ENCODE assay signal across 1 cellular context in the genomic region with DNA sequence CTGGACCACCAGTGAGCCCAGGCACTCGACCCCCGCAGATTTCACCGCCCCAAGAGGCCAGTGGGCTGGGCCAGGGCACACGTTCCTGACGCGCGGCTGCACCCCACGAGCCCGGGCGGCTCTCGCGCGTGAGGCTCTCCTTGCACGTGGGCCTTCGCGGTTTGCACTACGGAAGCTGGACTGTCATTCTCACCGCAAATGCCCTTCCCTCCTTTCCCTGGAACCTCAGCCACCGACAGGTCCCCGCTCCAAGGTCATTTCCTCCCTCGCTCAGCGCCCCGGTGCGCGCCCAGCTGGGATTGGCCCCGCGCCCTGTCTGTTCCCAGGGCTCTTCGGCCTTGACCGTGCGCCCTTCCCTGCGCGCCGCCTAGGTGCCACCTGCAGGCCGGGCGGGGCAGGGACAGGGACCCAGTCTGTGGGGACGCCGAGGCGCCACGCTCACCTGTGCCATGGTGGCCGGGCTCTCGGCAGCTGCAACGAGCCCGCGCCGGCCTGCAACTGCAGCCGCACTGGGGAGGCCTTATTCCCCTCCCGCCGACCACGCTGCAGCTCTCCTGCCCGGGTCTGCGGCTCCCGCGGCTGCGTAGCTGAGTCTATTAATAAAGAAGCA.
TF ChIP-seq lines count a peak whose summit lies in the region.

No MANE protein-coding gene starts in this region.

TF ChIP-seq in HepG2, 621 proteins besides CTCF, POLR2A, EP300 and RAD21 (continued from another document and continues in another):
- TF ChIP-seq ZSCAN21 (CRISPR knock-in tag; IDR thresholded peaks at IDR 0.05; ENCODE audit: borderline replicate concordance) (peak; percentile 93; the same call in 1 of the 2 replicates), ZNF564 (CRISPR knock-in tag; IDR thresholded peaks at IDR 0.05) (peak; percentile 74; the same call in 1 of the 2 replicates), ZNF749 (CRISPR knock-in tag; IDR thresholded peaks at IDR 0.05; ENCODE audit: borderline replicate concordance) (peak; percentile 91), EED (CRISPR knock-in tag; IDR thresholded peaks at IDR 0.05) (no peak), PITX1 (CRISPR knock-in tag; IDR thresholded peaks at IDR 0.05) (peak; percentile 84), ZNF383 (CRISPR knock-in tag; IDR thresholded peaks at IDR 0.05; ENCODE audit: borderline replicate concordance) (no peak), NFKB2 (CRISPR knock-in tag; IDR thresholded peaks at IDR 0.05; ENCODE audit: borderline replicate concordance) (peak; percentile 60; the same call in 1 of the 2 replicates), EEA1 (CRISPR knock-in tag; IDR thresholded peaks at IDR 0.05; ENCODE audit: borderline replicate concordance) (peak; percentile 42; the same call in 1 of the 2 replicates), STAG1 (CRISPR knock-in tag; IDR thresholded peaks at IDR 0.05) (peak; percentile 61), RBAK (CRISPR knock-in tag; IDR thresholded peaks at IDR 0.05) (no peak), MAZ (IDR thresholded peaks at IDR 0.05; ENCODE audit: borderline replicate concordance, low read depth, low read length) (no peak; the same call in 1 of the 2 replicates), MAZ (CRISPR knock-in tag; IDR thresholded peaks at IDR 0.05; ENCODE audit: low read depth) (peak; percentile 83), HDAC2 (CRISPR knock-in tag; IDR thresholded peaks at IDR 0.05) (peak; percentile 76), ZSCAN31 (CRISPR knock-in tag; IDR thresholded peaks at IDR 0.05; ENCODE audit: low read depth) (no peak), ZNF687 (CRISPR knock-in tag; IDR thresholded peaks at IDR 0.05) (peak; percentile 95), ZNF550 (CRISPR knock-in tag; IDR thresholded peaks at IDR 0.05; ENCODE audit: borderline replicate concordance) (no peak; the same call in 1 of the 2 replicates), MAFF (IDR thresholded peaks at IDR 0.05; ENCODE audit: low read depth, low read length) (no peak), MIER3 (CRISPR knock-in tag; IDR thresholded peaks at IDR 0.05; ENCODE audit: borderline replicate concordance) (peak; percentile 73; the same call in 1 of the 2 replicates), RBFOX2 (IDR thresholded peaks at IDR 0.05; ENCODE audit: low read depth, low read length) (peak; percentile 73), SP1 (IDR thresholded peaks at IDR 0.05) (no peak), SP1 (CRISPR knock-in tag; IDR thresholded peaks at IDR 0.05) (peak; percentile 59), ZNF24 (IDR thresholded peaks at IDR 0.05) (peak; percentile 76; the same call in 1 of the 2 replicates), FOXO4 (CRISPR knock-in tag; conservative IDR thresholded peaks at IDR 0.05) (no peak), ZNF850 (CRISPR knock-in tag; conservative IDR thresholded peaks at IDR 0.05) (0 out of 2 replicates have a peak, but pooled peaks have one; percentile 40), FOSL1 (CRISPR knock-in tag; IDR thresholded peaks at IDR 0.05; ENCODE audit: borderline replicate concordance) (no peak), TARDBP (CRISPR knock-in tag; IDR thresholded peaks at IDR 0.05) (peak; percentile 92)
- TF ChIP-seq, protein P1, sequence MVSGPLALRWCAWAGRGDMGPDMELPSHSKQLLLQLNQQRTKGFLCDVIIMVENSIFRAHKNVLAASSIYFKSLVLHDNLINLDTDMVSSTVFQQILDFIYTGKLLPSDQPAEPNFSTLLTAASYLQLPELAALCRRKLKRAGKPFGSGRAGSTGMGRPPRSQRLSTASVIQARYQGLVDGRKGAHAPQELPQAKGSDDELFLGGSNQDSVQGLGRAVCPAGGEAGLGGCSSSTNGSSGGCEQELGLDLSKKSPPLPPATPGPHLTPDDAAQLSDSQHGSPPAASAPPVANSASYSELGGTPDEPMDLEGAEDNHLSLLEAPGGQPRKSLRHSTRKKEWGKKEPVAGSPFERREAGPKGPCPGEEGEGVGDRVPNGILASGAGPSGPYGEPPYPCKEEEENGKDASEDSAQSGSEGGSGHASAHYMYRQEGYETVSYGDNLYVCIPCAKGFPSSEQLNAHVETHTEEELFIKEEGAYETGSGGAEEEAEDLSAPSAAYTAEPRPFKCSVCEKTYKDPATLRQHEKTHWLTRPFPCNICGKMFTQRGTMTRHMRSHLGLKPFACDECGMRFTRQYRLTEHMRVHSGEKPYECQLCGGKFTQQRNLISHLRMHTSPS (CRISPR knock-in tag; IDR thresholded peaks at IDR 0.05; ENCODE audit: low read depth): peak; percentile 91
- TF ChIP-seq, protein P2, sequence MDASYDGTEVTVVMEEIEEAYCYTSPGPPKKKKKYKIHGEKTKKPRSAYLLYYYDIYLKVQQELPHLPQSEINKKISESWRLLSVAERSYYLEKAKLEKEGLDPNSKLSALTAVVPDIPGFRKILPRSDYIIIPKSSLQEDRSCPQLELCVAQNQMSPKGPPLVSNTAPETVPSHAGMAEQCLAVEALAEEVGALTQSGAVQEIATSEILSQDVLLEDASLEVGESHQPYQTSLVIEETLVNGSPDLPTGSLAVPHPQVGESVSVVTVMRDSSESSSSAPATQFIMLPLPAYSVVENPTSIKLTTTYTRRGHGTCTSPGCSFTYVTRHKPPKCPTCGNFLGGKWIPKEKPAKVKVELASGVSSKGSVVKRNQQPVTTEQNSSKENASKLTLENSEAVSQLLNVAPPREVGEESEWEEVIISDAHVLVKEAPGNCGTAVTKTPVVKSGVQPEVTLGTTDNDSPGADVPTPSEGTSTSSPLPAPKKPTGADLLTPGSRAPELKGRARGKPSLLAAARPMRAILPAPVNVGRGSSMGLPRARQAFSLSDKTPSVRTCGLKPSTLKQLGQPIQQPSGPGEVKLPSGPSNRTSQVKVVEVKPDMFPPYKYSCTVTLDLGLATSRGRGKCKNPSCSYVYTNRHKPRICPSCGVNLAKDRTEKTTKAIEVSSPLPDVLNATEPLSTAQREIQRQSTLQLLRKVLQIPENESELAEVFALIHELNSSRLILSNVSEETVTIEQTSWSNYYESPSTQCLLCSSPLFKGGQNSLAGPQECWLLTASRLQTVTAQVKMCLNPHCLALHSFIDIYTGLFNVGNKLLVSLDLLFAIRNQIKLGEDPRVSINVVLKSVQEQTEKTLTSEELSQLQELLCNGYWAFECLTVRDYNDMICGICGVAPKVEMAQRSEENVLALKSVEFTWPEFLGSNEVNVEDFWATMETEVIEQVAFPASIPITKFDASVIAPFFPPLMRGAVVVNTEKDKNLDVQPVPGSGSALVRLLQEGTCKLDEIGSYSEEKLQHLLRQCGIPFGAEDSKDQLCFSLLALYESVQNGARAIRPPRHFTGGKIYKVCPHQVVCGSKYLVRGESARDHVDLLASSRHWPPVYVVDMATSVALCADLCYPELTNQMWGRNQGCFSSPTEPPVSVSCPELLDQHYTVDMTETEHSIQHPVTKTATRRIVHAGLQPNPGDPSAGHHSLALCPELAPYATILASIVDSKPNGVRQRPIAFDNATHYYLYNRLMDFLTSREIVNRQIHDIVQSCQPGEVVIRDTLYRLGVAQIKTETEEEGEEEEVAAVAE (CRISPR knock-in tag; IDR thresholded peaks at IDR 0.05; ENCODE audit: borderline replicate concordance): 0 out of 2 replicates have a peak, but pooled peaks have one; percentile 27
- TF ChIP-seq, protein P3, sequence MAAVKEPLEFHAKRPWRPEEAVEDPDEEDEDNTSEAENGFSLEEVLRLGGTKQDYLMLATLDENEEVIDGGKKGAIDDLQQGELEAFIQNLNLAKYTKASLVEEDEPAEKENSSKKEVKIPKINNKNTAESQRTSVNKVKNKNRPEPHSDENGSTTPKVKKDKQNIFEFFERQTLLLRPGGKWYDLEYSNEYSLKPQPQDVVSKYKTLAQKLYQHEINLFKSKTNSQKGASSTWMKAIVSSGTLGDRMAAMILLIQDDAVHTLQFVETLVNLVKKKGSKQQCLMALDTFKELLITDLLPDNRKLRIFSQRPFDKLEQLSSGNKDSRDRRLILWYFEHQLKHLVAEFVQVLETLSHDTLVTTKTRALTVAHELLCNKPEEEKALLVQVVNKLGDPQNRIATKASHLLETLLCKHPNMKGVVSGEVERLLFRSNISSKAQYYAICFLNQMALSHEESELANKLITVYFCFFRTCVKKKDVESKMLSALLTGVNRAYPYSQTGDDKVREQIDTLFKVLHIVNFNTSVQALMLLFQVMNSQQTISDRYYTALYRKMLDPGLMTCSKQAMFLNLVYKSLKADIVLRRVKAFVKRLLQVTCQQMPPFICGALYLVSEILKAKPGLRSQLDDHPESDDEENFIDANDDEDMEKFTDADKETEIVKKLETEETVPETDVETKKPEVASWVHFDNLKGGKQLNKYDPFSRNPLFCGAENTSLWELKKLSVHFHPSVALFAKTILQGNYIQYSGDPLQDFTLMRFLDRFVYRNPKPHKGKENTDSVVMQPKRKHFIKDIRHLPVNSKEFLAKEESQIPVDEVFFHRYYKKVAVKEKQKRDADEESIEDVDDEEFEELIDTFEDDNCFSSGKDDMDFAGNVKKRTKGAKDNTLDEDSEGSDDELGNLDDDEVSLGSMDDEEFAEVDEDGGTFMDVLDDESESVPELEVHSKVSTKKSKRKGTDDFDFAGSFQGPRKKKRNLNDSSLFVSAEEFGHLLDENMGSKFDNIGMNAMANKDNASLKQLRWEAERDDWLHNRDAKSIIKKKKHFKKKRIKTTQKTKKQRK (IDR thresholded peaks at IDR 0.05; ENCODE audit: low read length): no peak
- TF ChIP-seq, protein P4, sequence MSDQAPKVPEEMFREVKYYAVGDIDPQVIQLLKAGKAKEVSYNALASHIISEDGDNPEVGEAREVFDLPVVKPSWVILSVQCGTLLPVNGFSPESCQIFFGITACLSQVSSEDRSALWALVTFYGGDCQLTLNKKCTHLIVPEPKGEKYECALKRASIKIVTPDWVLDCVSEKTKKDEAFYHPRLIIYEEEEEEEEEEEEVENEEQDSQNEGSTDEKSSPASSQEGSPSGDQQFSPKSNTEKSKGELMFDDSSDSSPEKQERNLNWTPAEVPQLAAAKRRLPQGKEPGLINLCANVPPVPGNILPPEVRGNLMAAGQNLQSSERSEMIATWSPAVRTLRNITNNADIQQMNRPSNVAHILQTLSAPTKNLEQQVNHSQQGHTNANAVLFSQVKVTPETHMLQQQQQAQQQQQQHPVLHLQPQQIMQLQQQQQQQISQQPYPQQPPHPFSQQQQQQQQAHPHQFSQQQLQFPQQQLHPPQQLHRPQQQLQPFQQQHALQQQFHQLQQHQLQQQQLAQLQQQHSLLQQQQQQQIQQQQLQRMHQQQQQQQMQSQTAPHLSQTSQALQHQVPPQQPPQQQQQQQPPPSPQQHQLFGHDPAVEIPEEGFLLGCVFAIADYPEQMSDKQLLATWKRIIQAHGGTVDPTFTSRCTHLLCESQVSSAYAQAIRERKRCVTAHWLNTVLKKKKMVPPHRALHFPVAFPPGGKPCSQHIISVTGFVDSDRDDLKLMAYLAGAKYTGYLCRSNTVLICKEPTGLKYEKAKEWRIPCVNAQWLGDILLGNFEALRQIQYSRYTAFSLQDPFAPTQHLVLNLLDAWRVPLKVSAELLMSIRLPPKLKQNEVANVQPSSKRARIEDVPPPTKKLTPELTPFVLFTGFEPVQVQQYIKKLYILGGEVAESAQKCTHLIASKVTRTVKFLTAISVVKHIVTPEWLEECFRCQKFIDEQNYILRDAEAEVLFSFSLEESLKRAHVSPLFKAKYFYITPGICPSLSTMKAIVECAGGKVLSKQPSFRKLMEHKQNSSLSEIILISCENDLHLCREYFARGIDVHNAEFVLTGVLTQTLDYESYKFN (CRISPR knock-in tag; conservative IDR thresholded peaks at IDR 0.05): peak; percentile 78
